In genomic region chr11:3203221-3204043, GRCh38 we compare ENCODE assay signal across 14 cellular contexts. TPM values are rescaled to one million over a fixed set of nuclear protein-coding genes. Genes with fewer than 3 reads are reported as not detected.
DNase-seq lines count a peak whose midpoint lies in the region; ATAC-seq and TF ChIP-seq lines count a peak whose summit lies in the region.
"Had no signal": no experiment of that assay in that cellular context is flagged by ENCODE, and none has a peak within 500 bp of the region (broad histone marks: within the 10 kb centered on the region; RNA-seq: fewer than 3 reads in every experiment).

No MANE protein-coding gene starts in this region.

- H3K27ac Mint-ChIP-seq in glutamatergic neuron (ENCODE audit: unreplicated experiment), result no peak overlapping the region
- no peak overlapping the region for H3K27ac Mint-ChIP-seq in activated naive CD8-positive, alpha-beta T cell treated with anti-CD3 and anti-CD28 coated beads, Interleukin-2, amount 50 U/mL, for 24 hours
- H3K27ac Mint-ChIP-seq: activated T-cell treated with anti-CD3 and anti-CD28 coated beads, Interleukin-2, amount 50 U/mL, for 24 hours had no signal

- peak; percentile 64 for DNase-seq in DMS53 (lab: John Stamatoyannopoulos, UW)
- DNase-seq in DMS53 treated with DMSO at 0.1 percent for 48 hours (lab: John Stamatoyannopoulos, UW; ENCODE audit: unreplicated experiment), result no peak
- DNase-seq in NCI-H2227 (lab: John Stamatoyannopoulos, UW; ENCODE audit: unreplicated experiment), result peak; percentile 69
- no peak for DNase-seq in glutamatergic neuron
- peak; percentile 73 for DNase-seq in posterior vena cava (ENCODE audit: low spot score)
- DNase-seq in activated naive CD8-positive, alpha-beta T cell treated with anti-CD3 and anti-CD28 coated beads, Interleukin-2, amount 50 U/mL, for 24 hours, result no peak
- DNase-seq in GDM1 (lab: John Stamatoyannopoulos, UW), result no peak
- DNase-seq in amniotic stem cell (lab: John Stamatoyannopoulos, UW), result no peak
- DNase-seq: activated T-cell treated with anti-CD3 and anti-CD28 coated beads, Interleukin-2, amount 50 U/mL, for 24 hours; effector memory CD4-positive, alpha-beta T cell; NCI-H1694 had no signal

- ATAC-seq in activated naive CD8-positive, alpha-beta T cell treated with anti-CD3 and anti-CD28 coated beads, Interleukin-2, amount 50 U/mL, for 24 hours, result no peak

- H3K9me3 Mint-ChIP-seq in glutamatergic neuron (ENCODE audit: unreplicated experiment), result peaks cover 2% of the 10 kb centered on the region
- H3K9me3 Mint-ChIP-seq in activated naive CD8-positive, alpha-beta T cell treated with anti-CD3 and anti-CD28 coated beads, Interleukin-2, amount 50 U/mL, for 24 hours, result no peaks in the 10 kb centered on the region
- H3K9me3 Mint-ChIP-seq: activated T-cell treated with anti-CD3 and anti-CD28 coated beads, Interleukin-2, amount 50 U/mL, for 24 hours had no signal

- no peak for TF ChIP-seq CTCF in glutamatergic neuron (IDR thresholded peaks at IDR 0.05; ENCODE audit: partially characterized antibody, unreplicated experiment)

- no peaks in the 10 kb centered on the region for H3K36me3 Mint-ChIP-seq in glutamatergic neuron (ENCODE audit: unreplicated experiment)
- H3K36me3 Mint-ChIP-seq in activated naive CD8-positive, alpha-beta T cell treated with anti-CD3 and anti-CD28 coated beads, Interleukin-2, amount 50 U/mL, for 24 hours (ENCODE audit: low read depth), result no peaks in the 10 kb centered on the region

- intact Hi-C loops in posterior vena cava (cut with DNase I), result loop anchor here in 1 of 2 donors (10.0 kb wide), 1 partner anchor 179 kb away; no protein-coding TSS in a partner anchor

- H3K4me3 Mint-ChIP-seq in glutamatergic neuron (ENCODE audit: unreplicated experiment), result peak overlapping the region; percentile 30
- no peak overlapping the region for H3K4me3 Mint-ChIP-seq in activated naive CD8-positive, alpha-beta T cell treated with anti-CD3 and anti-CD28 coated beads, Interleukin-2, amount 50 U/mL, for 24 hours
- H3K4me3 Mint-ChIP-seq: activated T-cell treated with anti-CD3 and anti-CD28 coated beads, Interleukin-2, amount 50 U/mL, for 24 hours had no signal

- peaks cover 4% of the 10 kb centered on the region for H3K27me3 Mint-ChIP-seq in glutamatergic neuron (ENCODE audit: unreplicated experiment)
- peaks cover 15% of the 10 kb centered on the region for H3K27me3 Mint-ChIP-seq in activated naive CD8-positive, alpha-beta T cell treated with anti-CD3 and anti-CD28 coated beads, Interleukin-2, amount 50 U/mL, for 24 hours

- peaks cover 15% of the 10 kb centered on the region for H3K4me1 Mint-ChIP-seq in glutamatergic neuron (ENCODE audit: low read depth, unreplicated experiment)
- H3K4me1 Mint-ChIP-seq in activated naive CD8-positive, alpha-beta T cell treated with anti-CD3 and anti-CD28 coated beads, Interleukin-2, amount 50 U/mL, for 24 hours, result peaks cover 3% of the 10 kb centered on the region

RNA-seq across cellular contexts. Expression of gene MRGPRG, which starts 15.2 kb away (rescaled TPM):
- total RNA-seq in glutamatergic neuron (ENCODE audit: unreplicated experiment), result not detected
- not detected for total RNA-seq in posterior vena cava
- total RNA-seq: A673; right lobe of liver; T-helper 1 cell treated with Interleukin-12 subunit alpha and Interleukin-12 subunit beta and Interleukin-4 antibody, amounts not matched to agents 30 ng/mL and 1 ng/mL, for 36 hours had no signal

RNA-seq across cellular contexts. Expression of gene MRGPRE, which starts 28.8 kb away (rescaled TPM):
- 1.0 TPM for total RNA-seq in glutamatergic neuron (ENCODE audit: unreplicated experiment)
- under 1 TPM in 1 of 2 donors, not detected in 1; 0.62 TPM for total RNA-seq in posterior vena cava
- total RNA-seq: A673; right lobe of liver; T-helper 1 cell treated with Interleukin-12 subunit alpha and Interleukin-12 subunit beta and Interleukin-4 antibody, amounts not matched to agents 30 ng/mL and 1 ng/mL, for 36 hours had no signal

RNA-seq across cellular contexts. Expression of gene OSBPL5, which starts 38.3 kb away (rescaled TPM):
- total RNA-seq in glutamatergic neuron (ENCODE audit: unreplicated experiment), result 115 TPM
- 10 to 100 TPM; 61.2 to 84.0 TPM for total RNA-seq in posterior vena cava

Comparison
In these comparisons a context has a peak if more than half of its experiments do, and no peak if none do; other contexts are left out.
1. DNase-seq: peak in DMS53 (single experiment), NCI-H2227 (single experiment) and posterior vena cava (single experiment); none in DMS53 treated with DMSO at 0.1 percent for 48 hours (single experiment), glutamatergic neuron (single experiment), activated naive CD8-positive, alpha-beta T cell treated with anti-CD3 and anti-CD28 coated beads, Interleukin-2, amount 50 U/mL, for 24 hours (single experiment), GDM1 (single experiment) and amniotic stem cell (single experiment).